In genomic region chr16:85245307-85246172, GRCh38 we compare ENCODE assay signal across 8 cellular contexts.
DNase-seq lines count a peak whose midpoint lies in the region; ATAC-seq and TF ChIP-seq lines count a peak whose summit lies in the region.

No MANE protein-coding gene starts in this region.

- peaks cover 0 to 4% of the 10 kb centered on the region in 2 donors for H3K27me3 ChIP-seq in tibial artery

- H3K27ac ChIP-seq in tibial artery = no peak overlapping the region

- DNase-seq in AG08395 (ENCODE audit: low spot score) (peak; percentile 76), GM20000 (ENCODE audit: low spot score) (peak; percentile 78), NCI-H82 treated with DMSO at 0.1 percent for 48 hours (lab: John Stamatoyannopoulos, UW; ENCODE audit: unreplicated experiment) (peak; percentile 33), erythroblast (lab: John Stamatoyannopoulos, UW) (peak; percentile 55 to 62), tibial artery (peak in 1 of 2 donors; percentile 50)
- DNase-seq in activated CD8-positive, alpha-beta memory T cell treated with anti-CD3 and anti-CD28 coated beads, Interleukin-2, amount 50 U/mL, for 1 hour (ENCODE audit: extremely low read depth) = peak; percentile 16
- DNase-seq in natural killer cell treated with Interleukin-12 subunit alpha and Interleukin-12 subunit beta and Interleukin-15 and Interleukin-18, amount 100 ng/mL, for 72 hours (ENCODE audit: low spot score) = no peak

- peaks cover 5 to 11% of the 10 kb centered on the region in 2 donors for H3K27me3 Mint-ChIP-seq in natural killer cell treated with Interleukin-12 subunit alpha and Interleukin-12 subunit beta and Interleukin-15 and Interleukin-18, amount 100 ng/mL, for 72 hours

- H3K36me3 ChIP-seq in tibial artery = no peaks in the 10 kb centered on the region

- intact Hi-C loops in tibial artery (cut with DNase I; ENCODE audit: low total_unique reads) = no loop called here

- H3K4me3 ChIP-seq in tibial artery = no peak overlapping the region

- H3K9me3 ChIP-seq in tibial artery = no peaks in the 10 kb centered on the region

- no peaks in the 10 kb centered on the region for H3K36me3 Mint-ChIP-seq in natural killer cell treated with Interleukin-12 subunit alpha and Interleukin-12 subunit beta and Interleukin-15 and Interleukin-18, amount 100 ng/mL, for 72 hours

- H3K27ac Mint-ChIP-seq in natural killer cell treated with Interleukin-12 subunit alpha and Interleukin-12 subunit beta and Interleukin-15 and Interleukin-18, amount 100 ng/mL, for 72 hours = no peak overlapping the region

- H3K4me1 Mint-ChIP-seq in natural killer cell treated with Interleukin-12 subunit alpha and Interleukin-12 subunit beta and Interleukin-15 and Interleukin-18, amount 100 ng/mL, for 72 hours (ENCODE audit: low read depth in 2 of 2) = peaks cover 7 to 9% of the 10 kb centered on the region in 2 donors

- no peak for TF ChIP-seq POLR2A in erythroblast (IDR thresholded peaks at IDR 0.05; ENCODE audit: low read length)
- no peak for TF ChIP-seq POLR2A in GM18505 (IDR thresholded peaks at IDR 0.05; ENCODE audit: borderline replicate concordance, extremely low read depth, insufficient read depth, insufficient read length)

- peak; percentile 84 for TF ChIP-seq CTCF in GM20000 (IDR thresholded peaks at IDR 0.05; ENCODE audit: extremely low read depth, missing control alignments)
- peak; percentile 79 to 92 for TF ChIP-seq CTCF in tibial artery (IDR thresholded peaks at IDR 0.05)

- peak; percentile 34 to 65 for ATAC-seq in natural killer cell treated with Interleukin-12 subunit alpha and Interleukin-12 subunit beta and Interleukin-15 and Interleukin-18, amount 100 ng/mL, for 72 hours
- no peak for ATAC-seq in GM18505 (IDR thresholded peaks at IDR 0.05; ENCODE audit: unreplicated experiment)

- H3K4me3 Mint-ChIP-seq in natural killer cell treated with Interleukin-12 subunit alpha and Interleukin-12 subunit beta and Interleukin-15 and Interleukin-18, amount 100 ng/mL, for 72 hours = no peak overlapping the region

- no peaks in the 10 kb centered on the region for H3K9me3 Mint-ChIP-seq in natural killer cell treated with Interleukin-12 subunit alpha and Interleukin-12 subunit beta and Interleukin-15 and Interleukin-18, amount 100 ng/mL, for 72 hours

- H3K4me1 ChIP-seq in tibial artery = peaks cover 0 to 16% (median 12%) of the 10 kb centered on the region in 4 donors
